8 cellular contexts compared by ENCODE assay signal in the genomic region with DNA sequence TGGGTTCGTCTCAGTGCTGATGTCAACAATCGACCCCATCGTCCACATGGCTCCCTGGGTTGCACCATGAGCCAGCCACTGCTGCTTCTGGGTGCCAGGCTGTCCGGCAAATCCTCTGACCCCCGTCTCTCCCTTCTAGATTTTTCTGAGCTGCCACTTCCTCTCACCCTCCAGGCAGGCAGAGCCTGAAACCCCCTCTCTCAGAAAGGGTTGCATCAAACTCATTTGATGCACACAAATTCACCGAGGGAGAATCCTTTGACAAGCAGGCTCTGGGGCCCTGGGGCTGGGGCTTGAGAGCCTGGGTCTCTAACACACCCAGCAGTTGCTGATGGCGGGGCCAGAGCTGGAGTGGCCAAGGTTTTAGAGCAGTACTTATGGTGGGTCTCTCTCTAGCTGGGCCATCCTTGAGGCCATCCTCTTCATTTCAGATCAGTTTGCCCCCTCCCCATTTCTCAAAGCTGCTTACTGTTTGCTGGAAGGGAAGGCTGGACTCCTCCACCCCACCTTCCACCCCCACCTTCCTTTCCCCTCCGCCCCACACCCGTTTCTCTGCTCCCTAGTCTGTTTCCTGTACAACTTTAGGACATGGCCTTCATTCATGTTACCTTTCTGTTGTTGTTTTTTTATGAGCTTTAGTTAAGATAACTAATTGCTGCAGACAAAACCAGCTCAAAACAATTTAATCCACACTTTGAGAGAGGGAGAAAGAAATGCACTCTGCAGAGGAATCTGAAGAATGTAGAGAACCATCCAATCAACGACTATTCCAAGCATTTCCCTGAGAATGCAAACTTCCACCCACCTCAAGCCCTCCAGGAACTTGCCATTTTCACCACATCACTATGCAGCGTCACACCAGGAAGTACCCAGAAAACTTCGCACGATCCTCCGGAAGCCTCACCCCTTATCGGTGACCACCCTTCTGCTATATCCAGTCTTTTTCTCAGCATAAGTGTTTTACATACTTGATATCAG.
DNase-seq lines count a peak whose midpoint lies in the region; ATAC-seq and TF ChIP-seq lines count a peak whose summit lies in the region.

No MANE protein-coding gene starts in this region.

- H3K9me2 ChIP-seq in Karpas-422 (replicated peaks; ENCODE audit: insufficient read depth, low read length) = no peaks in the 10 kb centered on the region

- no peaks in the 10 kb centered on the region for H3K9me3 ChIP-seq in CD4-positive, alpha-beta memory T cell (ENCODE audit: control insufficient read depth in 1 of 2, low read length in 2 of 2)
- H3K9me3 ChIP-seq in Karpas-422 (ENCODE audit: low read length) (no peaks in the 10 kb centered on the region), mammary epithelial cell (replicated peaks; ENCODE audit: insufficient read depth, low read length) (no peaks in the 10 kb centered on the region)

- no peak overlapping the region for H3K4me2 ChIP-seq in Karpas-422 (ENCODE audit: low read depth, low read length, poor library complexity, severe bottlenecking)
- H3K4me2 ChIP-seq in mammary epithelial cell (ENCODE audit: insufficient read depth, low read depth, low read length) = no peak overlapping the region

- no peaks in the 10 kb centered on the region for H3K79me2 ChIP-seq in Karpas-422 (ENCODE audit: low read length)
- no peaks in the 10 kb centered on the region for H3K79me2 ChIP-seq in mammary epithelial cell (ENCODE audit: insufficient read depth, low read length)

- H3K4me1 ChIP-seq in CD4-positive, alpha-beta memory T cell (ENCODE audit: insufficient read depth, low read length) = peaks cover 87% of the 10 kb centered on the region
- H3K4me1 ChIP-seq in Karpas-422 (ENCODE audit: low read length) (no peaks in the 10 kb centered on the region), mammary epithelial cell (ENCODE audit: insufficient read depth, low read length) (peaks cover 43% of the 10 kb centered on the region)

- H3K27ac ChIP-seq in CD4-positive, alpha-beta memory T cell (ENCODE audit: low read depth, low read length) = peak overlapping the region; percentile 88
- H3K27ac ChIP-seq in Karpas-422 (ENCODE audit: low read length) (no peak overlapping the region), mammary epithelial cell (ENCODE audit: insufficient read depth, low read depth, low read length) (no peak overlapping the region)

- POLR2A ChIA-PET in CD4-positive, alpha-beta memory T cell (lab: Charles Lee; ENCODE audit: partially characterized antibody) = interaction anchor here (0.6 to 16.2 kb wide), 19 partner anchors 9 to 438 kb away, joined by 3 to 743 read pairs (median 16); partner anchors contain the start of gene ARL4C

- no peaks in the 10 kb centered on the region for H3K9me3 Mint-ChIP-seq in CD4-positive, alpha-beta memory T cell
- peaks cover 0 to 4% (median 1%) of the 10 kb centered on the region in 7 donors for H3K9me3 Mint-ChIP-seq in naive B cell

- no peak for ATAC-seq in naive B cell (ENCODE audit: low read depth in 2 of 2)
- no peak for ATAC-seq in GM19463 (IDR thresholded peaks at IDR 0.05; ENCODE audit: unreplicated experiment)
- ATAC-seq in GM19351 (IDR thresholded peaks at IDR 0.05; ENCODE audit: unreplicated experiment) = no peak

- no peaks in the 10 kb centered on the region for H3K36me3 ChIP-seq in CD4-positive, alpha-beta memory T cell (ENCODE audit: insufficient read depth, low read length)
- H3K36me3 ChIP-seq in Karpas-422 (ENCODE audit: insufficient read depth, low read length) (no peaks in the 10 kb centered on the region), mammary epithelial cell (ENCODE audit: insufficient read depth, low read length) (no peaks in the 10 kb centered on the region)

- no peaks in the 10 kb centered on the region for H3K27me3 ChIP-seq in CD4-positive, alpha-beta memory T cell (ENCODE audit: insufficient read depth, low read length)
- H3K27me3 ChIP-seq in Karpas-422 (ENCODE audit: low read length) (no peaks in the 10 kb centered on the region), mammary epithelial cell (ENCODE audit: insufficient read depth, low read length) (no peaks in the 10 kb centered on the region)

- peak overlapping the region; percentile 11 to 90 (median 82) for H3K4me3 Mint-ChIP-seq in CD4-positive, alpha-beta memory T cell
- peak overlapping the region; percentile 59 to 90 (median 74) for H3K4me3 Mint-ChIP-seq in naive B cell

- intact Hi-C loops in CD4-positive, alpha-beta memory T cell (cut with micrococcal nuclease) = loop anchor here (2.0 to 10.0 kb wide), 4 partner anchors 55 to 433 kb away; no protein-coding TSS in a partner anchor
- intact Hi-C loops in mammary epithelial cell (cut with micrococcal nuclease) = loop anchor here (10.0 kb wide), 2 partner anchors 93 to 453 kb away; no protein-coding TSS in a partner anchor

- peaks cover 0 to 3% of the 10 kb centered on the region in 2 donors for H3K36me3 Mint-ChIP-seq in CD4-positive, alpha-beta memory T cell
- H3K36me3 Mint-ChIP-seq in naive B cell = no peaks in the 10 kb centered on the region

- no peaks in the 10 kb centered on the region for H3K27me3 Mint-ChIP-seq in CD4-positive, alpha-beta memory T cell
- no peaks in the 10 kb centered on the region for H3K27me3 Mint-ChIP-seq in naive B cell

- dilution Hi-C loops in mammary epithelial cell (cut with HindIII; ENCODE audit: low sequenced_read_pairs) = no loop called here

- H4K20me1 ChIP-seq in Karpas-422 (ENCODE audit: insufficient read depth, low read depth, low read length) = no peaks in the 10 kb centered on the region
- H4K20me1 ChIP-seq in mammary epithelial cell (ENCODE audit: insufficient read depth, low read length) = no peaks in the 10 kb centered on the region

- H2AFZ ChIP-seq in Karpas-422 (ENCODE audit: low read length) (no peak overlapping the region), mammary epithelial cell (ENCODE audit: low read depth, low read length) (peak overlapping the region; percentile 6)

- CTCF ChIA-PET in CD4-positive, alpha-beta memory T cell (lab: Charles Lee; ENCODE audit: partially characterized antibody) = interaction anchor here (0.6 to 6.5 kb wide), 9 partner anchors 15 to 1074 kb away, joined by 3 to 85 read pairs (median 13); partner anchors contain the start of gene ARL4C
- CTCF ChIA-PET in mammary epithelial cell (lab: Charles Lee; ENCODE audit: low non-redundant PET) = no interaction called here

- 76% methylated on average over 14 of the region's 15 CpGs for WGBS in mammary epithelial cell (ENCODE audit: low coverage, missing lambda C conversion rate)

- H3K9ac ChIP-seq in Karpas-422 (ENCODE audit: low read length) (no peak overlapping the region), mammary epithelial cell (ENCODE audit: insufficient read depth, low read length) (no peak overlapping the region)

- peak in 3 of 5 donors; percentile 34 to 58 (median 40) for DNase-seq in CD4-positive, alpha-beta memory T cell
- peak; percentile 16 for DNase-seq in Karpas-422
- DNase-seq in mammary epithelial cell = no peak
- no peak for DNase-seq in naive B cell
- DNase-seq in epidermal melanocyte (ENCODE audit: insufficient read length, low spot score) = no peak
- no peak for DNase-seq in activated CD4-positive, alpha-beta T cell treated with anti-CD3 and anti-CD28 coated beads, Interleukin-2, amount 50 U/mL, for 1 hour

- no peak for TF ChIP-seq CTCF in mammary epithelial cell (conservative IDR thresholded peaks at IDR 0.05 in 1 of 2, IDR thresholded peaks at IDR 0.05 in 1 of 2; ENCODE audit: extremely low read depth in 1 of 2, insufficient read depth in 1 of 2, low read depth in 1 of 2, low read length in 2 of 2)

- H3K4me1 Mint-ChIP-seq in CD4-positive, alpha-beta memory T cell = peaks cover 64 to 92% (median 78%) of the 10 kb centered on the region in 4 donors
- peaks cover 60 to 78% (median 72%) of the 10 kb centered on the region in 3 donors for H3K4me1 Mint-ChIP-seq in naive B cell

- BruUV-seq in mammary epithelial cell (replicated peaks; lab: Mats Ljungman, UMichigan) = no TSS peak

- peak overlapping the region; percentile 95 to 100 (median 100) for H3K27ac Mint-ChIP-seq in CD4-positive, alpha-beta memory T cell
- H3K27ac Mint-ChIP-seq in naive B cell = peak overlapping the region; percentile 97 to 99 (median 98)

- in situ Hi-C loops in mammary epithelial cell (cut with MboI; ENCODE audit: low sequenced_read_pairs in 2 of 2) = loop anchor here in 1 of 2 donors (10.0 kb wide), 1 partner anchor 293 kb away; no protein-coding TSS in a partner anchor

- no peak overlapping the region for H3K4me3 ChIP-seq in CD4-positive, alpha-beta memory T cell (ENCODE audit: low read length in 2 of 2)
- H3K4me3 ChIP-seq in Karpas-422 (ENCODE audit: low read length) = no peak overlapping the region
- H3K4me3 ChIP-seq in mammary epithelial cell (replicated peaks in 1 of 3; ENCODE audit: insufficient read depth in 1 of 3, low read depth in 2 of 3, low read length in 3 of 3) = no peak overlapping the region

Comparison
In these comparisons a context has a peak if more than half of its experiments do, and no peak if none do; other contexts are left out.
1. DNase-seq: peak in CD4-positive, alpha-beta memory T cell (3 of 5) and Karpas-422 (single experiment); none in mammary epithelial cell (single experiment), naive B cell (single experiment), epidermal melanocyte (single experiment) and activated CD4-positive, alpha-beta T cell treated with anti-CD3 and anti-CD28 coated beads, Interleukin-2, amount 50 U/mL, for 1 hour (single experiment).